Comparison of ENCODE assay signal across 11 cellular contexts in genomic region chr5:1502046-1502736, GRCh38. TPM values are rescaled to one million over a fixed set of nuclear protein-coding genes. Genes with fewer than 3 reads are reported as not detected.
DNase-seq lines count a peak whose midpoint lies in the region; ATAC-seq and TF ChIP-seq lines count a peak whose summit lies in the region.
"Had no signal": no experiment of that assay in that cellular context is flagged by ENCODE, and none has a peak within 500 bp of the region (broad histone marks: within the 10 kb centered on the region; RNA-seq: fewer than 3 reads in every experiment).

No MANE protein-coding gene starts in this region.

- peak; percentile 4 for DNase-seq in SKM-1 treated with dmso at 0.1 percent for 144 hours (lab: John Stamatoyannopoulos, UW; ENCODE audit: unreplicated experiment)
- DNase-seq in SKM-1 (lab: John Stamatoyannopoulos, UW; ENCODE audit: unreplicated experiment), result no peak
- peak; percentile 90 for DNase-seq in NB4 (ENCODE audit: low read depth)
- peak; percentile 71 for DNase-seq in endodermal cell
- DNase-seq in brain microvascular endothelial cell, result no peak
- DNase-seq in NCI-H748 (lab: John Stamatoyannopoulos, UW; ENCODE audit: unreplicated experiment), result no peak
- DNase-seq in NCI-H446 (lab: John Stamatoyannopoulos, UW), result no peak
- DNase-seq: MG63, testis had no signal

- ATAC-seq in stimulated activated memory B cell treated with anti-CD40 and anti-IgM and Interleukin-4, amounts not matched to agents 10 μg/mL and 1 μg/mL and 100 μg/mL, for 72 hours, result peak; percentile 58

- H3K9me3 ChIP-seq in endodermal cell (ENCODE audit: control insufficient read depth, low read length), result no peaks in the 10 kb centered on the region
- H3K9me3 ChIP-seq: MG63, testis had no signal

- H3K4me3 ChIP-seq in NB4 (ENCODE audit: low read depth, low read length) (no peak overlapping the region), endodermal cell (ENCODE audit: low read length) (no peak overlapping the region), brain microvascular endothelial cell (ENCODE audit: low read depth, low read length) (no peak overlapping the region)
- H3K4me3 ChIP-seq: MG63, testis had no signal

- no peak overlapping the region for H3K27ac ChIP-seq in endodermal cell (ENCODE audit: low read depth, low read length)
- no peak overlapping the region for H3K27ac ChIP-seq in brain microvascular endothelial cell
- H3K27ac ChIP-seq: testis had no signal

- H3K4me1 Mint-ChIP-seq in endodermal cell, result peaks cover 15% of the 10 kb centered on the region
- H3K4me1 Mint-ChIP-seq in stimulated activated memory B cell treated with anti-CD40 and anti-IgM and Interleukin-4, amounts not matched to agents 10 μg/mL and 1 μg/mL and 100 μg/mL, for 72 hours, result peaks cover 93% of the 10 kb centered on the region

- no peaks in the 10 kb centered on the region for H3K27me3 Mint-ChIP-seq in endodermal cell (ENCODE audit: insufficient read depth)
- no peaks in the 10 kb centered on the region for H3K27me3 Mint-ChIP-seq in stimulated activated memory B cell treated with anti-CD40 and anti-IgM and Interleukin-4, amounts not matched to agents 10 μg/mL and 1 μg/mL and 100 μg/mL, for 72 hours

- no peaks in the 10 kb centered on the region for H3K4me1 ChIP-seq in endodermal cell (ENCODE audit: control insufficient read depth, insufficient read depth, low read length)

- no peak overlapping the region for H3K27ac Mint-ChIP-seq in endodermal cell
- peak overlapping the region; percentile 94 for H3K27ac Mint-ChIP-seq in stimulated activated memory B cell treated with anti-CD40 and anti-IgM and Interleukin-4, amounts not matched to agents 10 μg/mL and 1 μg/mL and 100 μg/mL, for 72 hours

- H3K9ac ChIP-seq in endodermal cell (ENCODE audit: extremely low read depth, low read length, poor library complexity, severe bottlenecking), result no peak overlapping the region

- TF ChIP-seq CTCF in NB4 (IDR thresholded peaks at IDR 0.05; ENCODE audit: low read depth, low read length) (no peak), endodermal cell (conservative IDR thresholded peaks at IDR 0.05) (no peak), brain microvascular endothelial cell (IDR thresholded peaks at IDR 0.05; ENCODE audit: low read depth, low read length, missing control alignments) (no peak)

- peaks cover 15% of the 10 kb centered on the region for H3K36me3 Mint-ChIP-seq in endodermal cell (ENCODE audit: low read depth)
- peaks cover 31% of the 10 kb centered on the region for H3K36me3 Mint-ChIP-seq in stimulated activated memory B cell treated with anti-CD40 and anti-IgM and Interleukin-4, amounts not matched to agents 10 μg/mL and 1 μg/mL and 100 μg/mL, for 72 hours

- H3K4me3 Mint-ChIP-seq in endodermal cell, result no peak overlapping the region
- H3K4me3 Mint-ChIP-seq in stimulated activated memory B cell treated with anti-CD40 and anti-IgM and Interleukin-4, amounts not matched to agents 10 μg/mL and 1 μg/mL and 100 μg/mL, for 72 hours, result peak overlapping the region; percentile 67

- H3K27me3 ChIP-seq in endodermal cell (ENCODE audit: control insufficient read depth, insufficient read depth, low read length, poor library complexity, severe bottlenecking) (no peaks in the 10 kb centered on the region), brain microvascular endothelial cell (replicated peaks) (no peaks in the 10 kb centered on the region)
- H3K27me3 ChIP-seq: MG63, testis had no signal

- in situ Hi-C loops in brain microvascular endothelial cell (cut with HindIII; ENCODE audit: low pct_ligation_motif_present, low sequenced_read_pairs), result no loop called here

- H3K36me3 ChIP-seq in endodermal cell (ENCODE audit: control insufficient read depth, insufficient read depth, low read length) (peaks cover 19% of the 10 kb centered on the region), brain microvascular endothelial cell (replicated peaks) (peaks cover 6% of the 10 kb centered on the region)

- no peaks in the 10 kb centered on the region for H3K9me3 Mint-ChIP-seq in endodermal cell
- H3K9me3 Mint-ChIP-seq in stimulated activated memory B cell treated with anti-CD40 and anti-IgM and Interleukin-4, amounts not matched to agents 10 μg/mL and 1 μg/mL and 100 μg/mL, for 72 hours, result no peaks in the 10 kb centered on the region

- WGBS in endodermal cell (ENCODE audit: insufficient coverage in 1 of 2, insufficient read length in 1 of 2), 2 experiments, result 88 to 89% methylated on average over 16 to 23 of the region's 23 CpGs

- no peak for TF ChIP-seq POLR2A in NB4 (IDR thresholded peaks at IDR 0.05; ENCODE audit: extremely low read depth, insufficient read length)

RNA-seq across cellular contexts. Expression of gene LPCAT1, which starts 21.6 kb away (rescaled TPM):
- total RNA-seq in endodermal cell, result 100 to 1,000 TPM in 1 of 2 donors, 10 to 100 TPM in 1; 78.5 to 124 TPM
- polyA plus RNA-seq in endodermal cell (2013, experiment 1 of 2), result 72.3 TPM
- polyA plus RNA-seq in endodermal cell (2013, experiment 2 of 2), result 67.4 TPM

RNA-seq across cellular contexts. Expression of gene SLC6A3, which starts 57.0 kb away (rescaled TPM):
- total RNA-seq in endodermal cell, result under 1 TPM in 1 of 2 donors, not detected in 1; 0.18 TPM
- 0.85 TPM for polyA plus RNA-seq in endodermal cell (2013, experiment 1 of 2)
- polyA plus RNA-seq in endodermal cell (2013, experiment 2 of 2), result 0.66 TPM
- total RNA-seq: pulmonary artery endothelial cell had no signal

Comparison
In these comparisons a context has a peak if more than half of its experiments do, and no peak if none do; other contexts are left out.
1. DNase-seq: peak in SKM-1 treated with dmso at 0.1 percent for 144 hours (single experiment), NB4 (single experiment) and endodermal cell (single experiment); none in SKM-1 (single experiment), brain microvascular endothelial cell (single experiment), NCI-H748 (single experiment) and NCI-H446 (0 of 2).